In genomic region chr4:102501176-102501634, GRCh38 we compare ENCODE assay signal across 8 cellular contexts. TPM values are rescaled to one million over a fixed set of nuclear protein-coding genes. Genes with fewer than 3 reads are reported as not detected.
DNase-seq lines count a peak whose midpoint lies in the region; ATAC-seq, FAIRE-seq and TF ChIP-seq lines count a peak whose summit lies in the region.

Gene NFKB1 (plus strand): TSS chr4:102501359. CDS start chr4:102525519, 24,160 bp downstream.

- H2BK120ac ChIP-seq in H9 (ENCODE audit: low read depth, low read length, poor library complexity, severe bottlenecking) = no peak within 1 kb of the TSS

- H3K27ac ChIP-seq in H9 (ENCODE audit: insufficient read length, low read depth, low read length) (no peak within 1 kb of the TSS), caudate nucleus (ENCODE audit: low read depth, low read length) (peak within 1 kb of the TSS; percentile 96)

- no peak within 1 kb of the TSS for H2AFZ ChIP-seq in H9 (ENCODE audit: low read length)

- H4K5ac ChIP-seq in H9 (ENCODE audit: insufficient read length, low read depth, low read length) = no peak within 1 kb of the TSS

- no peak within 1 kb of the TSS for H2AK5ac ChIP-seq in H9 (ENCODE audit: insufficient read length, low read length)

- H3K9me3 ChIP-seq in H9 (ENCODE audit: control insufficient read depth, low read depth, low read length) (no peaks in the 10 kb centered on the region), MG63 (no peaks in the 10 kb centered on the region)

- H3K27ac Mint-ChIP-seq in H9 (peak within 1 kb of the TSS in 1 of 3 experiments; percentile 63; a peak in 2 of 7 replicates), WTC11 (peak within 1 kb of the TSS; percentile 61; the same call in 1 of the 2 replicates)

- CTCF ChIA-PET in WTC11 (lab: Charles Lee) = interaction anchor here (1.2 to 1.5 kb wide), 3 partner anchors 52 to 545 kb away, joined by 4 to 8 read pairs (median 5); no protein-coding TSS in a partner anchor

- no peaks in the 10 kb centered on the region; the same call in 1 of the 2 replicates for H3K27me3 ChIP-seq in H9 (ENCODE audit: insufficient read depth, low read length)
- H3K27me3 ChIP-seq in MG63 = no peaks in the 10 kb centered on the region

- no peak within 1 kb of the TSS for H2BK12ac ChIP-seq in H9 (ENCODE audit: insufficient read length, low read depth, low read length)

- 0 out of 2 replicates have a peak, but pooled peaks cover 3% of the 10 kb centered on the region for H3K4me1 ChIP-seq in H9 (ENCODE audit: insufficient read depth, low read length)

- no peak within 1 kb of the TSS for H3K23ac ChIP-seq in H9 (ENCODE audit: insufficient read length, low read depth, low read length)

- no peaks in the 10 kb centered on the region for H3K36me3 ChIP-seq in MG63

- peaks cover 13% of the 10 kb centered on the region in 2 experiments for H3K4me1 Mint-ChIP-seq in H9
- peaks cover 18% of the 10 kb centered on the region for H3K4me1 Mint-ChIP-seq in WTC11

- peaks cover 5% of the 10 kb centered on the region for H3K23me2 ChIP-seq in H9 (ENCODE audit: insufficient read length, low read depth, low read length, poor library complexity, severe bottlenecking)

- no peak within 1 kb of the TSS for H2BK20ac ChIP-seq in H9 (ENCODE audit: low read depth, low read length, poor library complexity, severe bottlenecking)

- peak; percentile 52 for DNase-seq in H9
- DNase-seq in MG63 = peak; percentile 67
- DNase-seq in WTC11 (ENCODE audit: low spot score) = peak; percentile 43
- DNase-seq in caudate nucleus (lab: John Stamatoyannopoulos, UW) = peak in 50 of 61 donors; percentile 16 to 81 (median 54)
- DNase-seq in kidney glomerular epithelial cell (lab: John Stamatoyannopoulos, UW) = peak; percentile 61
- DNase-seq in stimulated activated CD4-positive, alpha-beta T cell treated with anti-CD3 and anti-CD28 coated beads, Interleukin-1b, Interleukin-23, amount 100 ng/mL, for 24 hours (ENCODE audit: low read depth in 4 of 4, low spot score in 1 of 4) = peak; percentile 54 to 77 (median 68)
- DNase-seq in D721Med (ENCODE audit: insufficient read length, low spot score) = no peak

- H3K56ac ChIP-seq in H9 (ENCODE audit: insufficient read length, low read depth, low read length) = no peak within 1 kb of the TSS

- peak within 1 kb of the TSS; percentile 76 for H3K14ac ChIP-seq in H9 (ENCODE audit: insufficient read depth, low read length)

- no peaks in the 10 kb centered on the region for H4K20me1 ChIP-seq in H9 (ENCODE audit: control insufficient read depth, insufficient read depth, insufficient read length)

- H4K91ac ChIP-seq in H9 (ENCODE audit: insufficient read length, low read depth, low read length) = no peak within 1 kb of the TSS

- POLR2A ChIA-PET in WTC11 (lab: Charles Lee) = interaction anchor here (1.0 kb wide), 1 partner anchor 368 kb away, joined by 4 read pairs; the partner anchor contains the start of gene CISD2

- no CpG with 5 or more reads among the region's 60 CpGs for WGBS in H9 (ENCODE audit: extremely low coverage, insufficient read length, low lambda C conversion rate)

- no peaks in the 10 kb centered on the region; a peak in 1 of 5 replicates for H3K9me3 Mint-ChIP-seq in H9
- no peaks in the 10 kb centered on the region for H3K9me3 Mint-ChIP-seq in WTC11

- H3K79me1 ChIP-seq in H9 (ENCODE audit: insufficient read depth, low read depth, low read length, poor library complexity, severe bottlenecking) = no peaks in the 10 kb centered on the region

- peak within 1 kb of the TSS; percentile 75 for H3K9ac ChIP-seq in H9 (ENCODE audit: extremely low read depth, insufficient read length, low read length)

- H2BK5ac ChIP-seq in H9 (ENCODE audit: insufficient read length, low read length) = no peak within 1 kb of the TSS

- peak within 1 kb of the TSS; percentile 39 for H3K18ac ChIP-seq in H9 (ENCODE audit: insufficient read length, low read depth, low read length)

- no peak for FAIRE-seq in D721Med (lab: Jason Lieb, UNC)

- no peak within 1 kb of the TSS for H3K4ac ChIP-seq in H9 (ENCODE audit: low read depth, low read length)

- H3K27me3 Mint-ChIP-seq in H9 (ENCODE audit: low read depth) = peaks cover 13% of the 10 kb centered on the region
- peaks cover 21% of the 10 kb centered on the region for H3K27me3 Mint-ChIP-seq in WTC11 (ENCODE audit: low read depth)

- peak; percentile 76 for ATAC-seq in WTC11

- H3T11ph ChIP-seq in H9 (ENCODE audit: low read length) = no peak within 1 kb of the TSS

- H4K8ac ChIP-seq in H9 (replicated peaks; ENCODE audit: insufficient read length, low read depth, low read length) = no peak within 1 kb of the TSS

- no peak within 1 kb of the TSS for H2BK15ac ChIP-seq in H9 (ENCODE audit: low read depth, low read length)

- TF ChIP-seq CTCF in GM12875 (IDR thresholded peaks at IDR 0.05; ENCODE audit: borderline replicate concordance, insufficient read depth, low read depth, low read length) = no peak
- no peak for TF ChIP-seq CTCF in H9 (conservative IDR thresholded peaks at IDR 0.05)
- TF ChIP-seq CTCF in WTC11 (IDR thresholded peaks at IDR 0.05) = no peak
- no peak for TF ChIP-seq CTCF in D721Med (IDR thresholded peaks at IDR 0.05; ENCODE audit: insufficient read depth, missing control alignments)

- H3K4me3 Mint-ChIP-seq in H9 (peak within 1 kb of the TSS; percentile 87 to 91), WTC11 (peak within 1 kb of the TSS; percentile 94)

- peak within 1 kb of the TSS; percentile 78 for H3K4me3 ChIP-seq in GM12875 (ENCODE audit: low read depth, low read length)
- peak within 1 kb of the TSS; percentile 87 for H3K4me3 ChIP-seq in MG63

- no peaks in the 10 kb centered on the region for H3K79me2 ChIP-seq in H9 (ENCODE audit: insufficient read depth, low read length)

- H3K36me3 Mint-ChIP-seq in H9 (ENCODE audit: insufficient read depth in 1 of 3, low read depth in 3 of 3) (no peaks in the 10 kb centered on the region), WTC11 (no peaks in the 10 kb centered on the region)

- peak within 1 kb of the TSS; percentile 82 for H3K4me2 ChIP-seq in H9 (ENCODE audit: insufficient read depth, insufficient read length, low read length)

TF ChIP-seq in WTC11, 78 proteins besides CTCF, POLR2A, EP300 and RAD21 (continues in another document):
- TF ChIP-seq E2F5 (CRISPR knock-in tag; IDR thresholded peaks at IDR 0.05) (no peak), ESRRA (CRISPR knock-in tag; IDR thresholded peaks at IDR 0.05; ENCODE audit: borderline replicate concordance) (no peak), NFYB (CRISPR knock-in tag; conservative IDR thresholded peaks at IDR 0.05; ENCODE audit: low read depth) (no peak), ZNF281 (CRISPR knock-in tag; IDR thresholded peaks at IDR 0.05) (no peak)

RNA-seq across cellular contexts. Expression of gene NFKB1, which starts in this region (rescaled TPM):
- total RNA-seq in H9 (2021) (5.7 and 6.4 TPM in 2 replicates), WTC11 (2021) (5.6 to 7.6 TPM (median 5.9 TPM) in 3 replicates)
- 24.7 and 25.7 TPM in 2 replicates for total RNA-seq in MG63 (2014; rRNA removed; shearing (Covaris generic); ENCODE audit: low replicate concordance)
